In genomic region chr1:156565519-156565918, GRCh38 we compare ENCODE assay signal across 29 cellular contexts. TPM values are rescaled to one million over a fixed set of nuclear protein-coding genes. Genes with fewer than 3 reads are reported as not detected.
"Had no signal": no experiment of that assay in that cellular context is flagged by ENCODE, and none has a peak within 500 bp of the region (broad histone marks: within the 10 kb centered on the region; RNA-seq: fewer than 3 reads in every experiment).

No MANE protein-coding gene starts in this region.

- H3K36me3 Mint-ChIP-seq: immature natural killer cell; naive thymus-derived CD8-positive, alpha-beta T cell; stimulated activated memory B cell treated with anti-CD40 and anti-IgM and Interleukin-4, amounts not matched to agents 10 μg/mL and 1 μg/mL and 100 μg/mL, for 72 hours had no signal

- H3K4me1 Mint-ChIP-seq: immature natural killer cell; naive thymus-derived CD8-positive, alpha-beta T cell; nephron; neural crest cell; stimulated activated memory B cell treated with anti-CD40 and anti-IgM and Interleukin-4, amounts not matched to agents 10 μg/mL and 1 μg/mL and 100 μg/mL, for 72 hours had no signal

- H3K4me3 ChIP-seq: left lung, lower lobe of right lung, pancreas, prostate gland, spleen, tibial nerve, upper lobe of left lung had no signal

- H3K4me3 Mint-ChIP-seq: immature natural killer cell; naive thymus-derived CD8-positive, alpha-beta T cell; nephron; neural crest cell; stimulated activated memory B cell treated with anti-CD40 and anti-IgM and Interleukin-4, amounts not matched to agents 10 μg/mL and 1 μg/mL and 100 μg/mL, for 72 hours; stimulated activated naive CD8-positive, alpha-beta T cell treated with anti-CD3 and anti-CD28 coated beads, Interleukin-15, amount 100 ng/mL, for 72 hours had no signal

- H3K27ac ChIP-seq: left lung, lower lobe of right lung, pancreas, prostate gland, spleen, tibial nerve, upper lobe of left lung had no signal

- H3K9me3 ChIP-seq: left lung, lower lobe of right lung, pancreas, prostate gland, spleen, tibial nerve, upper lobe of left lung had no signal

- H3K9me3 Mint-ChIP-seq: immature natural killer cell; naive thymus-derived CD8-positive, alpha-beta T cell; nephron; neural crest cell; stimulated activated memory B cell treated with anti-CD40 and anti-IgM and Interleukin-4, amounts not matched to agents 10 μg/mL and 1 μg/mL and 100 μg/mL, for 72 hours; stimulated activated naive CD8-positive, alpha-beta T cell treated with anti-CD3 and anti-CD28 coated beads, Interleukin-15, amount 100 ng/mL, for 72 hours had no signal

- H3K27ac Mint-ChIP-seq: immature natural killer cell; nephron; stimulated activated memory B cell treated with anti-CD40 and anti-IgM and Interleukin-4, amounts not matched to agents 10 μg/mL and 1 μg/mL and 100 μg/mL, for 72 hours; stimulated activated naive CD8-positive, alpha-beta T cell treated with anti-CD3 and anti-CD28 coated beads, Interleukin-15, amount 100 ng/mL, for 72 hours had no signal

- ATAC-seq: left colon; left lung; lower lobe of right lung; naive thymus-derived CD8-positive, alpha-beta T cell; pancreas; right cardiac atrium; sciatic nerve; stimulated activated memory B cell treated with anti-CD40 and anti-IgM and Interleukin-4, amounts not matched to agents 10 μg/mL and 1 μg/mL and 100 μg/mL, for 72 hours; stimulated activated naive CD8-positive, alpha-beta T cell treated with anti-CD3 and anti-CD28 coated beads, Interleukin-15, amount 100 ng/mL, for 72 hours had no signal

- H3K27me3 ChIP-seq: left lung, pancreas, tibial nerve, upper lobe of left lung had no signal

- DNase-seq: hypothalamus; immature natural killer cell; kidney; left colon; left lung; lower lobe of right lung; mammary epithelial cell; mesenchymal stem cell; naive thymus-derived CD8-positive, alpha-beta T cell; nucleus accumbens; retina; right cardiac atrium; small intestine; spleen; stimulated activated CD4-positive, alpha-beta T cell treated with anti-CD3 and anti-CD28 coated beads, Interleukin-4, amount 100 ng/mL, for 24 hours; stimulated activated naive CD4-positive, alpha-beta T cell treated with Interleukin-2 at 50 U/mL for 16 hours; stimulated activated naive CD8-positive, alpha-beta T cell treated with anti-CD3 and anti-CD28 coated beads, Interleukin-15, amount 100 ng/mL, for 72 hours; substantia nigra; upper lobe of left lung had no signal

- H3K36me3 ChIP-seq: lower lobe of right lung, pancreas, prostate gland, tibial nerve, upper lobe of left lung had no signal

- H3K27me3 Mint-ChIP-seq: stimulated activated naive CD8-positive, alpha-beta T cell treated with anti-CD3 and anti-CD28 coated beads, Interleukin-15, amount 100 ng/mL, for 72 hours had no signal

- H3K4me1 ChIP-seq: left lung, lower lobe of right lung, pancreas, prostate gland, spleen, upper lobe of left lung had no signal

RNA-seq across cellular contexts. Expression of gene IQGAP3, which starts 6.8 kb away (rescaled TPM):
- polyA plus RNA-seq: immature natural killer cell; naive thymus-derived CD8-positive, alpha-beta T cell had no signal

RNA-seq across cellular contexts. Expression of gene TTC24, which starts 14.0 kb away (rescaled TPM):
- total RNA-seq: left lung, lower lobe of right lung, mammary epithelial cell, neural crest cell, osteoblast, pancreas, prostate gland, right cardiac atrium, sciatic nerve, temporal lobe, tibial nerve, urinary bladder had no signal
- polyA plus RNA-seq: mammary epithelial cell, pancreas, right cardiac atrium had no signal

RNA-seq across cellular contexts. Expression of gene HAPLN2, which starts 53.7 kb away (rescaled TPM):
- total RNA-seq: left colon, mammary epithelial cell, osteoblast, pancreas, urinary bladder had no signal
- polyA plus RNA-seq: immature natural killer cell; mammary epithelial cell; naive thymus-derived CD8-positive, alpha-beta T cell had no signal
